ENCODE assay signal across 1 cellular context in genomic region chr6:56851541-56852248, GRCh38.
TF ChIP-seq lines count a peak whose summit lies in the region.

No MANE protein-coding gene starts in this region.

TF ChIP-seq in HepG2, 621 proteins besides CTCF, POLR2A, EP300 and RAD21 (continued from another document):
- TF ChIP-seq ZNF784 (CRISPR knock-in tag; IDR thresholded peaks at IDR 0.05; ENCODE audit: borderline replicate concordance) (0 out of 2 replicates have a peak, but pooled peaks have one; percentile 42), FOXA3 (CRISPR knock-in tag; IDR thresholded peaks at IDR 0.05) (0 out of 2 replicates have a peak, but pooled peaks have one; percentile 33), CHD4 (IDR thresholded peaks at IDR 0.05; ENCODE audit: borderline replicate concordance, low read length) (no peak), ZFP91 (CRISPR knock-in tag; IDR thresholded peaks at IDR 0.05; ENCODE audit: borderline replicate concordance) (no peak), AHDC1 (CRISPR knock-in tag; IDR thresholded peaks at IDR 0.05; ENCODE audit: borderline replicate concordance) (no peak), PRDM10 (CRISPR knock-in tag; IDR thresholded peaks at IDR 0.05; ENCODE audit: low read depth) (no peak)
